1 cellular context compared by ENCODE assay signal in genomic region chr20:61531553-61532345, GRCh38.
TF ChIP-seq lines count a peak whose summit lies in the region.

No MANE protein-coding gene starts in this region.

TF ChIP-seq in K562, 482 proteins besides CTCF, POLR2A, EP300 and RAD21 (continued from another document):
- TF ChIP-seq ATF3 (IDR thresholded peaks at IDR 0.05) = peak; percentile 64
- TF ChIP-seq ATF3 (CRISPR knock-in tag; conservative IDR thresholded peaks at IDR 0.05) = no peak
- TF ChIP-seq FOSL1 (tag; conservative IDR thresholded peaks at IDR 0.05) = peak; percentile 40; the same call in 1 of the 2 replicates
- TF ChIP-seq RFX1 (IDR thresholded peaks at IDR 0.05) = no peak
- TF ChIP-seq ZKSCAN1 (IDR thresholded peaks at IDR 0.05; ENCODE audit: low read depth, low read length) = no peak
- TF ChIP-seq ZNF655 (CRISPR knock-in tag; IDR thresholded peaks at IDR 0.05) = no peak
- TF ChIP-seq, protein P1, sequence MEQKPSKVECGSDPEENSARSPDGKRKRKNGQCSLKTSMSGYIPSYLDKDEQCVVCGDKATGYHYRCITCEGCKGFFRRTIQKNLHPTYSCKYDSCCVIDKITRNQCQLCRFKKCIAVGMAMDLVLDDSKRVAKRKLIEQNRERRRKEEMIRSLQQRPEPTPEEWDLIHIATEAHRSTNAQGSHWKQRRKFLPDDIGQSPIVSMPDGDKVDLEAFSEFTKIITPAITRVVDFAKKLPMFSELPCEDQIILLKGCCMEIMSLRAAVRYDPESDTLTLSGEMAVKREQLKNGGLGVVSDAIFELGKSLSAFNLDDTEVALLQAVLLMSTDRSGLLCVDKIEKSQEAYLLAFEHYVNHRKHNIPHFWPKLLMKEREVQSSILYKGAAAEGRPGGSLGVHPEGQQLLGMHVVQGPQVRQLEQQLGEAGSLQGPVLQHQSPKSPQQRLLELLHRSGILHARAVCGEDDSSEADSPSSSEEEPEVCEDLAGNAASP (IDR thresholded peaks at IDR 0.05) = no peak
- no peak for TF ChIP-seq ZNF57 (CRISPR knock-in tag; IDR thresholded peaks at IDR 0.05)
- TF ChIP-seq, protein P2, sequence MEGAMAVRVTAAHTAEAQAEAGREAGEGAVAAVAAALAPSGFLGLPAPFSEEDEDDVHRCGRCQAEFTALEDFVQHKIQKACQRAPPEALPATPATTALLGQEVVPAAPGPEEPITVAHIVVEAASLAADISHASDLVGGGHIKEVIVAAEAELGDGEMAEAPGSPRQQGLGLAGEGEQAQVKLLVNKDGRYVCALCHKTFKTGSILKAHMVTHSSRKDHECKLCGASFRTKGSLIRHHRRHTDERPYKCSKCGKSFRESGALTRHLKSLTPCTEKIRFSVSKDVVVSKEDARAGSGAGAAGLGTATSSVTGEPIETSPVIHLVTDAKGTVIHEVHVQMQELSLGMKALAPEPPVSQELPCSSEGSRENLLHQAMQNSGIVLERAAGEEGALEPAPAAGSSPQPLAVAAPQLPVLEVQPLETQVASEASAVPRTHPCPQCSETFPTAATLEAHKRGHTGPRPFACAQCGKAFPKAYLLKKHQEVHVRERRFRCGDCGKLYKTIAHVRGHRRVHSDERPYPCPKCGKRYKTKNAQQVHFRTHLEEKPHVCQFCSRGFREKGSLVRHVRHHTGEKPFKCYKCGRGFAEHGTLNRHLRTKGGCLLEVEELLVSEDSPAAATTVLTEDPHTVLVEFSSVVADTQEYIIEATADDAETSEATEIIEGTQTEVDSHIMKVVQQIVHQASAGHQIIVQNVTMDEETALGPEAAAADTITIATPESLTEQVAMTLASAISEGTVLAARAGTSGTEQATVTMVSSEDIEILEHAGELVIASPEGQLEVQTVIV (CRISPR knock-in tag; IDR thresholded peaks at IDR 0.05; ENCODE audit: borderline replicate concordance) = no peak
- no peak for TF ChIP-seq GABPA (tag; conservative IDR thresholded peaks at IDR 0.05; ENCODE audit: low read depth)
- no peak for TF ChIP-seq FOXP1 (CRISPR knock-in tag; IDR thresholded peaks at IDR 0.05)
- TF ChIP-seq ZNF699 (CRISPR knock-in tag; IDR thresholded peaks at IDR 0.05; ENCODE audit: insufficient replicate concordance) = no peak
- peak; percentile 78 for TF ChIP-seq JUND (IDR thresholded peaks at IDR 0.05; ENCODE audit: borderline replicate concordance, low read depth, low read length)
- TF ChIP-seq JUND (tag; IDR thresholded peaks at IDR 0.05; ENCODE audit: borderline replicate concordance, low read depth, low read length) = no peak
- 0 out of 2 replicates have a peak, but pooled peaks have one; percentile 29 for TF ChIP-seq JUN (IDR thresholded peaks at IDR 0.05; ENCODE audit: borderline replicate concordance, low read depth, low read length)
- no peak for TF ChIP-seq JUN (CRISPR knock-in tag; IDR thresholded peaks at IDR 0.05; ENCODE audit: borderline replicate concordance)
